10 cellular contexts compared by ENCODE assay signal in genomic region chr1:221726331-221726692, GRCh38. TPM values are rescaled to one million over a fixed set of nuclear protein-coding genes. Genes with fewer than 3 reads are reported as not detected.
A peak's percentile ranks its signal among the peaks of the same experiment; 100 is the strongest.
DNase-seq lines count a peak whose midpoint lies in the region; ATAC-seq and TF ChIP-seq lines count a peak whose summit lies in the region.
"Had no signal": no experiment of that assay in that cellular context is flagged by ENCODE, and none has a peak within 500 bp of the region (broad histone marks: within the 10 kb centered on the region; RNA-seq: fewer than 3 reads in every experiment).

No MANE protein-coding gene starts in this region.

- peak overlapping the region; percentile 43 for H3K4me3 Mint-ChIP-seq in activated naive CD4-positive, alpha-beta T cell treated with anti-CD3 and anti-CD28 coated beads, Interleukin-2, amount 10 ng/mL, durations not matched to agents 7 days and 5 days
- peak overlapping the region; percentile 66 for H3K4me3 Mint-ChIP-seq in activated naive CD8-positive, alpha-beta T cell treated with anti-CD3 and anti-CD28 coated beads, Interleukin-2, amount 50 U/mL, for 24 hours
- no peak overlapping the region for H3K4me3 Mint-ChIP-seq in mesothelial cell of epicardium

- no peak for TF ChIP-seq CTCF in suprapubic skin (IDR thresholded peaks at IDR 0.05)
- no peak for TF ChIP-seq CTCF in mesothelial cell of epicardium (IDR thresholded peaks at IDR 0.05; ENCODE audit: unreplicated experiment)

- DNase-seq in activated naive CD4-positive, alpha-beta T cell treated with anti-CD3 and anti-CD28 coated beads, Interleukin-2, amount 10 ng/mL, durations not matched to agents 7 days and 5 days, result no peak
- no peak for DNase-seq in activated naive CD4-positive, alpha-beta T cell (lab: John Stamatoyannopoulos, UW)
- no peak for DNase-seq in activated naive CD8-positive, alpha-beta T cell treated with anti-CD3 and anti-CD28 coated beads, Interleukin-2, amount 50 U/mL, for 24 hours
- DNase-seq in suprapubic skin (ENCODE audit: low spot score in 2 of 2), result no peak
- DNase-seq in SIG-M5 (lab: John Stamatoyannopoulos, UW), result no peak
- no peak for DNase-seq in mesothelial cell of epicardium (ENCODE audit: low spot score in 2 of 2, unreplicated experiment in 2 of 2)
- DNase-seq in GDM1 (lab: John Stamatoyannopoulos, UW), result no peak
- DNase-seq: hypothalamus, NCI-H1092 had no signal

- no peaks in the 10 kb centered on the region for H3K27me3 Mint-ChIP-seq in activated naive CD4-positive, alpha-beta T cell treated with anti-CD3 and anti-CD28 coated beads, Interleukin-2, amount 10 ng/mL, durations not matched to agents 7 days and 5 days
- H3K27me3 Mint-ChIP-seq in activated naive CD8-positive, alpha-beta T cell treated with anti-CD3 and anti-CD28 coated beads, Interleukin-2, amount 50 U/mL, for 24 hours, result no peaks in the 10 kb centered on the region
- no peaks in the 10 kb centered on the region for H3K27me3 Mint-ChIP-seq in mesothelial cell of epicardium (ENCODE audit: low read depth)

- CTCF ChIA-PET in activated naive CD4-positive, alpha-beta T cell treated with anti-CD3 and anti-CD28 coated beads, Interleukin-2, amount 10 ng/mL, durations not matched to agents 7 days and 5 days (lab: Charles Lee), result interaction anchor here (1.2 to 1.5 kb wide), 3 partner anchors 14 to 112 kb away, joined by 3 to 7 read pairs (median 5); no protein-coding TSS in a partner anchor

- no peaks in the 10 kb centered on the region for H3K36me3 ChIP-seq in suprapubic skin

- peaks cover 70% of the 10 kb centered on the region for H3K36me3 Mint-ChIP-seq in activated naive CD4-positive, alpha-beta T cell treated with anti-CD3 and anti-CD28 coated beads, Interleukin-2, amount 10 ng/mL, durations not matched to agents 7 days and 5 days
- peaks cover 51% of the 10 kb centered on the region for H3K36me3 Mint-ChIP-seq in activated naive CD8-positive, alpha-beta T cell treated with anti-CD3 and anti-CD28 coated beads, Interleukin-2, amount 50 U/mL, for 24 hours (ENCODE audit: low read depth)
- H3K36me3 Mint-ChIP-seq in mesothelial cell of epicardium, result no peaks in the 10 kb centered on the region

- peaks cover 67% of the 10 kb centered on the region for H3K4me1 Mint-ChIP-seq in activated naive CD4-positive, alpha-beta T cell treated with anti-CD3 and anti-CD28 coated beads, Interleukin-2, amount 10 ng/mL, durations not matched to agents 7 days and 5 days
- peaks cover 78% of the 10 kb centered on the region for H3K4me1 Mint-ChIP-seq in activated naive CD8-positive, alpha-beta T cell treated with anti-CD3 and anti-CD28 coated beads, Interleukin-2, amount 50 U/mL, for 24 hours
- H3K4me1 Mint-ChIP-seq in mesothelial cell of epicardium, result peaks cover 9% of the 10 kb centered on the region

- peaks cover 30% of the 10 kb centered on the region for H3K9me3 Mint-ChIP-seq in activated naive CD4-positive, alpha-beta T cell treated with anti-CD3 and anti-CD28 coated beads, Interleukin-2, amount 10 ng/mL, durations not matched to agents 7 days and 5 days
- peaks cover 6% of the 10 kb centered on the region for H3K9me3 Mint-ChIP-seq in activated naive CD8-positive, alpha-beta T cell treated with anti-CD3 and anti-CD28 coated beads, Interleukin-2, amount 50 U/mL, for 24 hours
- H3K9me3 Mint-ChIP-seq in mesothelial cell of epicardium, result peaks cover 4% of the 10 kb centered on the region

- no peak for TF ChIP-seq POLR2A in suprapubic skin (IDR thresholded peaks at IDR 0.05)

- TF ChIP-seq EP300 in suprapubic skin (IDR thresholded peaks at IDR 0.05), result no peak

- WGBS in suprapubic skin, result 88% methylated on average over 1 of the region's 1 CpG

- no peak overlapping the region for H3K4me3 ChIP-seq in suprapubic skin

- ATAC-seq in HG02981 (IDR thresholded peaks at IDR 0.05; ENCODE audit: unreplicated experiment), result peak; percentile 62
- ATAC-seq in activated naive CD8-positive, alpha-beta T cell treated with anti-CD3 and anti-CD28 coated beads, Interleukin-2, amount 50 U/mL, for 24 hours, result peak; percentile 56

- H3K4me1 ChIP-seq in suprapubic skin, result peaks cover 36% of the 10 kb centered on the region

- peak overlapping the region; percentile 87 for H3K27ac Mint-ChIP-seq in activated naive CD4-positive, alpha-beta T cell treated with anti-CD3 and anti-CD28 coated beads, Interleukin-2, amount 10 ng/mL, durations not matched to agents 7 days and 5 days
- H3K27ac Mint-ChIP-seq in activated naive CD8-positive, alpha-beta T cell treated with anti-CD3 and anti-CD28 coated beads, Interleukin-2, amount 50 U/mL, for 24 hours, result peak overlapping the region; percentile 87
- H3K27ac Mint-ChIP-seq in mesothelial cell of epicardium, result no peak overlapping the region

- no peaks in the 10 kb centered on the region for H3K9me3 ChIP-seq in suprapubic skin

- no peaks in the 10 kb centered on the region for H3K27me3 ChIP-seq in suprapubic skin

- H3K27ac ChIP-seq in suprapubic skin, result peak overlapping the region; percentile 14

RNA-seq across cellular contexts. Expression of gene DUSP10, which starts 15.6 kb away (rescaled TPM):
- total RNA-seq in suprapubic skin (10 to 100 TPM in 3 of 4 donors, 1 to 10 TPM in 1; 9.5 to 18.6 (median 15.3) TPM), mesothelial cell of epicardium (3.5 to 4.0 TPM (median 3.7 TPM) in 3 replicates)
